9 cellular contexts compared by ENCODE assay signal in the genomic region with DNA sequence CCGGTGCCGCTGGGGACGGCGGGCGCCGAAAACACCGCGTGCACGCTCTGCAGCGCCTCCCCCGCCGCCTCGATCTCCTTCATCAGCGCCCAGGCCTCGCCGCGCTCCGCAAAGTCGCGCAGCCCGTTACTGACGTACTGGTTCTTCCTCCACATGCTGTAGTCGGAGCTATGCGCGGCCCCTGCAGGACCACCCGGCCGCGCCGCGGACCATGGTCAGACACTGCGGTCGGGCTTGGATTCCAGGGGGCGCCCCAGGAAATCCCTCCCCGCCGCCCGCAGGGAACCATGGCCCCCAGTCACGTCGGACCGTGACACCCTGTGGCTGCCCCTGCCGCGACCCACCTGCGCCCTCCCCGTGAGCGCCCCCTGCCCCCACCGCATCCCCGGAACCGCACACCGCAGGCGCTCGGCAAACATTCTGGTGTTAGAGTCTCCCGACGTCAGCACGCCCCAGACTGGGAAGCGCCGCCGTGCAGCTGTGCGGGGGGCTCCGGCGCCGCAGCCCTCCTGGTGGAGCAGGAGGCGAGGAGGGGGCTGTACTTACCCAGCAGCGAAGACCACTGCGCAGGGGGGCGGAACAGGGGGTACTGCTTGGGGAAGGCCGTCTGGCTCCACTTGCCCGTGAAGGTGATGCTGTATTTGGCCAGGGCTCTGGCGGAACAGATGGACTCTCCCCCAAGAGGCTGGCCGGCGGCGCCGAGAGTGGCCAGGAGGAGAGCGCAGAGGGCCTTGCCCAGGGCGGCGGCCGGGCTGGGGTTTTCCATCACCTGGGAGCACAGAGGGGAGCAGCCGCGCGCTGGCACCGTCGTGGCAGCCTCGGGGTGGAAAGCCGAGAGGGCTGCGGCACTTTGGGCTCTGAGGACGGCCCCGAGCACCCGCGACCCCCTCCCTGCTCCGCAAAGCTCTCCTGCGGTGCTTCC. TPM values are rescaled to one million over a fixed set of nuclear protein-coding genes. Genes with fewer than 3 reads are reported as not detected.
DNase-seq lines count a peak whose midpoint lies in the region; TF ChIP-seq lines count a peak whose summit lies in the region.
"Had no signal": no experiment of that assay in that cellular context is flagged by ENCODE, and none has a peak within 500 bp of the region (broad histone marks: within the 10 kb centered on the region; RNA-seq: fewer than 3 reads in every experiment).

No MANE protein-coding gene starts in this region.

- H3K27ac Mint-ChIP-seq in activated naive CD4-positive, alpha-beta T cell treated with anti-CD3 and anti-CD28 coated beads for 36 hours = no peak overlapping the region

- H3K27me3 ChIP-seq in Peyer's patch (peaks cover 0 to 22% of the 10 kb centered on the region in 2 donors), iPS-15b (ENCODE audit: control insufficient read depth, insufficient read depth, low read length) (peaks cover 57% of the 10 kb centered on the region)

- peak overlapping the region; percentile 49 to 87 (median 75) for H3K27ac ChIP-seq in Peyer's patch

- no peak for TF ChIP-seq CTCF in Peyer's patch (IDR thresholded peaks at IDR 0.05)

- H3K9me3 ChIP-seq in Peyer's patch = no peaks in the 10 kb centered on the region
- no peaks in the 10 kb centered on the region for H3K9me3 ChIP-seq in iPS-15b (ENCODE audit: control insufficient read depth, insufficient read depth, low read length)

- H3K36me3 ChIP-seq in Peyer's patch (no peaks in the 10 kb centered on the region), iPS-15b (ENCODE audit: control insufficient read depth, insufficient read depth, low read length) (peaks cover 2% of the 10 kb centered on the region)

- peaks cover 25% of the 10 kb centered on the region for H3K27me3 Mint-ChIP-seq in activated naive CD4-positive, alpha-beta T cell treated with anti-CD3 and anti-CD28 coated beads for 36 hours (ENCODE audit: low read depth)

- peak overlapping the region; percentile 41 to 56 (median 53) for H3K4me3 ChIP-seq in Peyer's patch
- peak overlapping the region; percentile 46 for H3K4me3 ChIP-seq in iPS-15b (ENCODE audit: low read depth, low read length)

- no peaks in the 10 kb centered on the region for H3K36me3 Mint-ChIP-seq in activated naive CD4-positive, alpha-beta T cell treated with anti-CD3 and anti-CD28 coated beads for 36 hours (ENCODE audit: low read depth)

- H3K9ac ChIP-seq in iPS-15b (ENCODE audit: low read depth, low read length) = no peak overlapping the region

- peaks cover 13% of the 10 kb centered on the region for H3K4me1 Mint-ChIP-seq in activated naive CD4-positive, alpha-beta T cell treated with anti-CD3 and anti-CD28 coated beads for 36 hours (ENCODE audit: low read depth)

- peak overlapping the region; percentile 50 for H3K4me3 Mint-ChIP-seq in activated naive CD4-positive, alpha-beta T cell treated with anti-CD3 and anti-CD28 coated beads for 36 hours

- no peak for TF ChIP-seq POLR2A in Peyer's patch (IDR thresholded peaks at IDR 0.05)

- intact Hi-C loops in activated naive CD4-positive, alpha-beta T cell treated with anti-CD3 and anti-CD28 coated beads for 36 hours (cut with micrococcal nuclease) = no loop called here

- peaks cover 0 to 52% (median 23%) of the 10 kb centered on the region in 4 donors for H3K4me1 ChIP-seq in Peyer's patch
- no peaks in the 10 kb centered on the region for H3K4me1 ChIP-seq in iPS-15b (ENCODE audit: control insufficient read depth, insufficient read depth, low read length)

- peak; percentile 45 to 72 (median 55) for DNase-seq in Peyer's patch
- peak; percentile 52 for DNase-seq in activated naive CD4-positive, alpha-beta T cell treated with anti-CD3 and anti-CD28 coated beads for 36 hours
- DNase-seq in stimulated activated CD4-positive, alpha-beta T cell treated with anti-CD3 and anti-CD28 coated beads, Interleukin-1b, Interleukin-23, amount 100 ng/mL, for 4 hours (ENCODE audit: low read depth in 2 of 2) = peak; percentile 36 to 40
- DNase-seq in NCI-H1694 treated with DMSO at 0.1 percent for 48 hours (lab: John Stamatoyannopoulos, UW) = no peak
- DNase-seq in NCI-H226 = no peak
- no peak for DNase-seq in NCI-H446 (lab: John Stamatoyannopoulos, UW)
- DNase-seq in iPS-NIHi7 (ENCODE audit: extremely low spot score) = no peak

- CTCF ChIA-PET in activated naive CD4-positive, alpha-beta T cell treated with anti-CD3 and anti-CD28 coated beads for 36 hours (lab: Charles Lee) = interaction anchor here (1.0 to 1.2 kb wide), 2 partner anchors 96 to 97 kb away, joined by 4 read pairs; no protein-coding TSS in a partner anchor

- no peaks in the 10 kb centered on the region for H3K9me3 Mint-ChIP-seq in activated naive CD4-positive, alpha-beta T cell treated with anti-CD3 and anti-CD28 coated beads for 36 hours

RNA-seq across cellular contexts. Expression of a gene that starts 0.8 kb away (rescaled TPM):
- total RNA-seq in Peyer's patch = 100 to 1,000 TPM in 3 of 4 donors, 10 to 100 TPM in 1; 64.3 to 519 (median 165) TPM
- total RNA-seq in activated naive CD4-positive, alpha-beta T cell treated with anti-CD3 and anti-CD28 coated beads for 36 hours = 1 to 10 TPM; 4.8 to 5.5 TPM

RNA-seq across cellular contexts. Expression of a gene that starts 58.2 kb away (rescaled TPM):
- total RNA-seq in Peyer's patch = 1 to 10 TPM in 3 of 4 donors, not detected in 1; 4.5 to 6.6 (median 5.4) TPM
- 1 to 10 TPM in 1 of 2 experiments, under 1 TPM in 1; 0.98 to 2.2 TPM for total RNA-seq in activated naive CD4-positive, alpha-beta T cell treated with anti-CD3 and anti-CD28 coated beads for 36 hours
- total RNA-seq: myocyte had no signal

Comparison
In these comparisons a context has a peak if more than half of its experiments do, and no peak if none do; other contexts are left out.
1. DNase-seq: peak in Peyer's patch (3 of 3), activated naive CD4-positive, alpha-beta T cell treated with anti-CD3 and anti-CD28 coated beads for 36 hours (single experiment) and stimulated activated CD4-positive, alpha-beta T cell treated with anti-CD3 and anti-CD28 coated beads, Interleukin-1b, Interleukin-23, amount 100 ng/mL, for 4 hours (2 of 2); none in NCI-H1694 treated with DMSO at 0.1 percent for 48 hours (single experiment), NCI-H226 (single experiment), NCI-H446 (0 of 2) and iPS-NIHi7 (single experiment).
2. RNA of a gene that starts 0.8 kb away (total RNA-seq): 64.3 to 519 TPM in Peyer's patch; 4.8 to 5.5 TPM in activated naive CD4-positive, alpha-beta T cell treated with anti-CD3 and anti-CD28 coated beads for 36 hours; every median in the first group is over 10 times any median in the second.